In the genomic region with DNA sequence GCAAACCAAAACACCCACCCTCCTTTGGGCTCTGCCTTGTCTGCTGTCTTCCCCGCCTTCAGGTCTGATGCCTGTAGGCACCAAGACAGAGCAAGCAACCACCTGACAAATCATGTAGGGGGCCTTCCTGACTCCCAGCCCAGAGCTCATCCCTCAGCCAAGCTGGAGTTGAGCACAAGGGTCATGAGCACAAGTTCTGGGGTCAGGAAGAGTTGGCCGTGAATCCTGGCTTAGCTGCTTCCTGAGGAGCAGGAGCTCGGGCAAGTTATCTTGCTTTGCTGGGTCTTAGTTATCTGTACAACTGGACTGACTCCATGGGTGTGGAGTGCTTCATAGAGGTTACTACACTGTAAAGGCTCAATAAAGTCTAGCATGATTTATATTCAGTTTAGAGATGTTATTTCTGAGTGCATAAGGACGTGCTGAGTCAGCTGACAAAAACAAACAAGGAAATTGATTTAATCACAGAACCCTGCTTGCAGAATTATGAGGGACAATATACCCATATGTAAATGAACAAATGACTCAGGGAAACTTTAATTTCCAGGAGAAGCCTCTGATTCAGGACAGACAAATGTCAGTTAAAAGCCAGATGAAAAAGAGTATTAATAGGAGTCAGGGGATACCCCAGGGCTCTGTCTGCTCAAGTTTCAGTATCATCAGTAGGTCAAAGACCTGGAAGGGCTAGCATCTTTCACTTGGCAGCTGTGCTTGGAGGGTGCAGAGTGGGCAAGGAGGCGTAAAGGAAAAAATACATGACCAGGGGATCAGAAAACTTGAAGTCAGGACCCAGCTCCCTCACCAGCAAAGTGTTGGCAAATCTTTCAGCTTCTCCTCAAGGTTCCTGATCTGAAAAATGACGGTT, we compare ENCODE assay signal across 8 cellular contexts. TPM values are rescaled to one million over a fixed set of nuclear protein-coding genes. Genes with fewer than 3 reads are reported as not detected.
DNase-seq lines count a peak whose midpoint lies in the region; FAIRE-seq and TF ChIP-seq lines count a peak whose summit lies in the region.

No MANE protein-coding gene starts in this region.

- DNase-seq in Caki2 (ENCODE audit: low read depth) (peak; percentile 41), neural crest cell (ENCODE audit: low read depth, low spot score) (no peak), NCI-H2227 treated with DMSO at 0.1 percent for 48 hours (lab: John Stamatoyannopoulos, UW) (no peak), chondrocyte (ENCODE audit: low spot score) (no peak), NCI-H748 treated with DMSO at 0.1 percent for 48 hours (lab: John Stamatoyannopoulos, UW) (no peak), NOMO-1 treated with dmso at 0.1 percent for 144 hours (lab: John Stamatoyannopoulos, UW; ENCODE audit: unreplicated experiment) (no peak)

- peak overlapping the region; percentile 83 for H3K4me2 ChIP-seq in KMS-11

- no peak overlapping the region for H2AFZ ChIP-seq in KMS-11 (ENCODE audit: low read depth)

- no peaks in the 10 kb centered on the region for H3K27me3 ChIP-seq in KMS-11 (ENCODE audit: insufficient read depth, low read depth)

- no peaks in the 10 kb centered on the region for H3K79me2 ChIP-seq in KMS-11 (ENCODE audit: insufficient read depth, low read depth)

- H3K4me1 ChIP-seq in KMS-11 (ENCODE audit: low read depth, poor library complexity, severe bottlenecking), result peaks cover 46% of the 10 kb centered on the region

- no peak overlapping the region; the same call in 1 of the 2 replicates for H3K9ac ChIP-seq in KMS-11

- H3K9me3 Mint-ChIP-seq in neural crest cell (no peaks in the 10 kb centered on the region), chondrocyte (ENCODE audit: low read depth) (no peaks in the 10 kb centered on the region)

- H3K4me1 Mint-ChIP-seq in neural crest cell (no peaks in the 10 kb centered on the region), chondrocyte (ENCODE audit: low read depth) (peaks cover 8% of the 10 kb centered on the region)

- no peaks in the 10 kb centered on the region for H4K20me1 ChIP-seq in KMS-11 (ENCODE audit: insufficient read depth)

- in situ Hi-C loops in Caki2 (cut with HindIII; ENCODE audit: low pct_unique_long_range_greater_than_20kb, low sequenced_read_pairs), result no loop called here

- no peaks in the 10 kb centered on the region for H3K36me3 ChIP-seq in KMS-11 (ENCODE audit: insufficient read depth)

- H3K4me3 ChIP-seq in KMS-11 (IDR thresholded peaks at IDR 0.05; ENCODE audit: insufficient read depth, low read depth, low read length), result no peak overlapping the region

- peak overlapping the region; percentile 92 for H3K27ac ChIP-seq in KMS-11

- H3K27ac Mint-ChIP-seq in neural crest cell (ENCODE audit: unreplicated experiment) (peak overlapping the region; percentile 68), chondrocyte (ENCODE audit: unreplicated experiment) (no peak overlapping the region)

- TF ChIP-seq CTCF in KMS-11 (conservative IDR thresholded peaks at IDR 0.05; ENCODE audit: low read depth, low read length), result no peak
- no peak for TF ChIP-seq CTCF in neural crest cell (conservative IDR thresholded peaks at IDR 0.05)
- TF ChIP-seq CTCF in chondrocyte (IDR thresholded peaks at IDR 0.05), result no peak

- peak; percentile 28 for FAIRE-seq in colon (lab: Jason Lieb, UNC)

- H3K4me3 Mint-ChIP-seq in neural crest cell (no peak overlapping the region), chondrocyte (ENCODE audit: unreplicated experiment) (no peak overlapping the region)

- H3K36me3 Mint-ChIP-seq in neural crest cell (ENCODE audit: low read depth), result peaks cover 22% of the 10 kb centered on the region
- peaks cover 14% of the 10 kb centered on the region for H3K36me3 Mint-ChIP-seq in chondrocyte (ENCODE audit: low read depth)

- H3K27me3 Mint-ChIP-seq in neural crest cell (ENCODE audit: low read depth), result no peaks in the 10 kb centered on the region
- no peaks in the 10 kb centered on the region for H3K27me3 Mint-ChIP-seq in chondrocyte (ENCODE audit: low read depth)

RNA-seq across cellular contexts. Expression of a gene that starts 15.1 kb away (rescaled TPM):
- total RNA-seq in Caki2 (2014; rRNA removed; shearing (Covaris generic); ENCODE audit: low replicate concordance), result not detected in 2 replicates
- total RNA-seq in neural crest cell, result 0.80 and 0.96 TPM in 2 replicates
- not detected in 3 replicates for total RNA-seq in chondrocyte

RNA-seq across cellular contexts. Expression of a gene that starts 22.8 kb away (rescaled TPM):
- total RNA-seq in Caki2 (2014; rRNA removed; shearing (Covaris generic); ENCODE audit: low replicate concordance), result not detected in 2 replicates
- not detected in 2 replicates for total RNA-seq in neural crest cell
- not detected in 3 replicates for total RNA-seq in chondrocyte

RNA-seq across cellular contexts. Expression of a gene that starts 29.4 kb away (rescaled TPM):
- not detected in 2 replicates for total RNA-seq in Caki2 (2014; rRNA removed; shearing (Covaris generic); ENCODE audit: low replicate concordance)
- total RNA-seq in neural crest cell, result not detected in 2 replicates
- total RNA-seq in chondrocyte, result not detected in 3 replicates
